Comparison of ENCODE assay signal across 20 cellular contexts in genomic region chr16:75514296-75514695, GRCh38. TPM values are rescaled to one million over a fixed set of nuclear protein-coding genes. Genes with fewer than 3 reads are reported as not detected.
A peak's percentile ranks its signal among the peaks of the same experiment; 100 is the strongest.
DNase-seq lines count a peak whose midpoint lies in the region; ATAC-seq, FAIRE-seq and TF ChIP-seq lines count a peak whose summit lies in the region.
"Had no signal": no experiment of that assay in that cellular context is flagged by ENCODE, and none has a peak within 500 bp of the region (broad histone marks: within the 10 kb centered on the region; RNA-seq: fewer than 3 reads in every experiment).

No MANE protein-coding gene starts in this region.

- H3K79me2 ChIP-seq in K562 (ENCODE audit: control insufficient read depth, insufficient read depth, low read length): no peaks in the 10 kb centered on the region

- no peak overlapping the region for H3K9ac ChIP-seq in K562 (ENCODE audit: insufficient read depth in 1 of 2, low read depth in 2 of 2, low read length in 2 of 2)
- H3K9ac ChIP-seq: BLaER1 had no signal

- no peak for ATAC-seq in K562
- ATAC-seq in upper lobe of right lung: no peak
- ATAC-seq in omental fat pad (ENCODE audit: low FRiP score): no peak
- no peak for ATAC-seq in HG03025 (IDR thresholded peaks at IDR 0.05; ENCODE audit: low FRiP score, unreplicated experiment)
- ATAC-seq: CD8-positive, alpha-beta T cell had no signal

- H3K27me3 Mint-ChIP-seq in neural crest cell (ENCODE audit: low read depth): no peaks in the 10 kb centered on the region

- H3K4me3 ChIP-seq in K562 (no peak overlapping the region), upper lobe of right lung (no peak overlapping the region)
- H3K4me3 ChIP-seq: BLaER1, HAP-1 had no signal

- no peak for TF ChIP-seq RAD21 in K562 (CRISPR knock-in tag; conservative IDR thresholded peaks at IDR 0.05 in 1 of 2, IDR thresholded peaks at IDR 0.05 in 1 of 2)

- intact Hi-C loops in K562 (cut with micrococcal nuclease): no loop called here
- intact Hi-C loops in upper lobe of right lung (cut with DNase I): no loop called here

- DNase-seq in K562 (ENCODE audit: extremely low read depth in 1 of 4, low spot score in 3 of 4) (no peak), neural crest cell (ENCODE audit: low read depth, low spot score) (no peak), upper lobe of right lung (peak; percentile 3), kidney glomerular epithelial cell (lab: John Stamatoyannopoulos, UW) (no peak), omental fat pad (ENCODE audit: low spot score) (no peak)
- DNase-seq: Caco-2; CD4-positive, CD25-positive, alpha-beta regulatory T cell; CD8-positive, alpha-beta T cell; DMS153; DND-41; GOT3; HFFc6 had no signal

- peaks cover 5% of the 10 kb centered on the region for H4K20me1 ChIP-seq in K562 (replicated peaks; ENCODE audit: control insufficient read depth, insufficient read depth, low read length)
- H4K20me1 ChIP-seq: BLaER1 had no signal

- H3K27ac Mint-ChIP-seq in neural crest cell (ENCODE audit: unreplicated experiment): no peak overlapping the region
- H3K27ac Mint-ChIP-seq: HFFc6 had no signal

- H3K27me3 ChIP-seq in K562 (ENCODE audit: control insufficient read depth in 2 of 2, insufficient read depth in 2 of 2, low read length in 2 of 2) (peaks cover 0 to 6% of the 10 kb centered on the region in 2 experiments; a peak in 2 of 5 replicates), upper lobe of right lung (no peaks in the 10 kb centered on the region)
- H3K27me3 ChIP-seq: BLaER1 had no signal

- H3K4me2 ChIP-seq in K562 (ENCODE audit: insufficient read depth, low read length): no peak overlapping the region
- H3K4me2 ChIP-seq: BLaER1 had no signal

- H3K27ac ChIP-seq in K562 (ENCODE audit: extremely low read depth, low read depth, low read length): no peak overlapping the region
- H3K27ac ChIP-seq in upper lobe of right lung: no peak overlapping the region
- H3K27ac ChIP-seq: BLaER1, C4-2B had no signal

- H3K36me3 Mint-ChIP-seq in neural crest cell (ENCODE audit: low read depth): no peaks in the 10 kb centered on the region
- H3K36me3 Mint-ChIP-seq: CD4-positive, CD25-positive, alpha-beta regulatory T cell had no signal

- in situ Hi-C loops in K562 (cut with MboI): no loop called here

- POLR2A ChIA-PET in K562 (lab: Yijun Ruan, JAX): interaction anchor here (1.0 kb wide), 1 partner anchor 49 kb away, joined by 4 read pairs; no protein-coding TSS in a partner anchor

- H3K4me1 Mint-ChIP-seq in neural crest cell: peaks cover 19% of the 10 kb centered on the region

- no peaks in the 10 kb centered on the region for H3K9me3 ChIP-seq in K562 (replicated peaks; ENCODE audit: control insufficient read depth, insufficient read depth, low read depth, low read length)
- H3K9me3 ChIP-seq in upper lobe of right lung: no peaks in the 10 kb centered on the region
- H3K9me3 ChIP-seq: Caco-2, HAP-1 had no signal

- no peak for TF ChIP-seq POLR2A in K562 (conservative IDR thresholded peaks at IDR 0.05)

- peak overlapping the region; percentile 86 for H3K4me3 Mint-ChIP-seq in neural crest cell
- H3K4me3 Mint-ChIP-seq: HFFc6 had no signal

- no peaks in the 10 kb centered on the region for H3K9me1 ChIP-seq in K562 (ENCODE audit: control insufficient read depth, insufficient read depth, low read length)

- CTCF ChIA-PET in K562 (lab: Yijun Ruan, JAX; ENCODE audit: low intra/inter-chr PET ratio): no interaction called here

- 57% methylated on average over 11 of the region's 11 CpGs for WGBS in K562 (ENCODE audit: insufficient coverage, low coverage, missing lambda C conversion rate)

- no peak for FAIRE-seq in K562 (lab: Jason Lieb, UNC)
- FAIRE-seq: G401.6, GM12892, H54 had no signal

- H3K4me1 ChIP-seq in K562 (replicated peaks in 1 of 2; ENCODE audit: control insufficient read depth in 2 of 2, insufficient read depth in 2 of 2, low read length in 2 of 2) (peaks cover 5 to 22% of the 10 kb centered on the region in 2 experiments; a peak in 3 of 5 replicates), upper lobe of right lung (no peaks in the 10 kb centered on the region)
- H3K4me1 ChIP-seq: Caco-2, HAP-1 had no signal

- no peaks in the 10 kb centered on the region for H3K9me3 Mint-ChIP-seq in neural crest cell
- H3K9me3 Mint-ChIP-seq: CD4-positive, CD25-positive, alpha-beta regulatory T cell; CD8-positive, alpha-beta T cell; HFFc6 had no signal

- no TSS peak for BruUV-seq in K562 (replicated peaks; lab: Mats Ljungman, UMichigan)

- no peak for TF ChIP-seq EP300 in K562 (IDR thresholded peaks at IDR 0.05; ENCODE audit: low read length)

- H2AFZ ChIP-seq in K562 (ENCODE audit: low read depth, low read length): no peak overlapping the region

- TF ChIP-seq CTCF in K562 (IDR thresholded peaks at IDR 0.05 in 2 of 3, conservative IDR thresholded peaks at IDR 0.05 in 1 of 3; ENCODE audit: insufficient read depth in 2 of 3, low read depth in 1 of 3, low read length in 3 of 3): no peak
- no peak for TF ChIP-seq CTCF in neural crest cell (conservative IDR thresholded peaks at IDR 0.05)
- TF ChIP-seq CTCF in upper lobe of right lung (IDR thresholded peaks at IDR 0.05): no peak
- TF ChIP-seq CTCF in omental fat pad (IDR thresholded peaks at IDR 0.05): no peak

- H3K36me3 ChIP-seq in K562 (ENCODE audit: control insufficient read depth, insufficient read depth, low read length): no peaks in the 10 kb centered on the region
- no peaks in the 10 kb centered on the region for H3K36me3 ChIP-seq in upper lobe of right lung
- H3K36me3 ChIP-seq: BLaER1, HAP-1 had no signal

RNA-seq across cellular contexts. Expression of gene CHST6, which starts 19.1 kb away (rescaled TPM):
- total RNA-seq in K562 (2011; cell fraction: chromatin; rRNA removed; ENCODE audit: low replicate concordance): 0.16 TPM in 1 of 2 replicates, not detected in the other
- total RNA-seq in K562 (2011; cell fraction: nucleolus; rRNA removed): under 0.01 TPM in 2 replicates
- total RNA-seq in K562 (2011; cell fraction: nucleoplasm; rRNA removed): 0.07 and 0.08 TPM in 2 replicates
- total RNA-seq in K562 (2014; rRNA removed) (0.05 TPM in 1 of 2 replicates, not detected in the other), K562 (2014; rRNA removed; fragmentation: Illumina TruSeq; extraction: Trizol) (not detected in 2 replicates), K562 (2015; rRNA removed; fragmentation: Illumina TruSeq; extraction: Trizol) (not detected in 2 replicates), K562 (2021) (0.02 and 0.09 TPM in 2 replicates), neural crest cell (22.4 and 23.1 TPM in 2 replicates), upper lobe of right lung (0.09 TPM), omental fat pad (under 1 TPM in 3 of 4 donors, not detected in 1; 0.06 to 0.36 (median 0.09) TPM)
- polyA plus RNA-seq in K562 (2011; rRNA removed) (0.01 TPM in 1 of 2 replicates, not detected in the other), K562 (2014; fragmentation: Illumina TruSeq; extraction: Trizol) (not detected in 2 replicates), K562 (2014; fragmentation: Nextera tagmentation; extraction: Ambion mirVana) (not detected), K562 (2014; rRNA removed) (not detected in 2 replicates)
- 0.04 TPM in 1 of 2 replicates, not detected in the other for polyA plus RNA-seq in K562 (2011; cell fraction: cytosol; rRNA removed)
- polyA plus RNA-seq in K562 (2011; cell fraction: nucleus; rRNA removed): not detected in 2 replicates
- not detected in 2 replicates for polyA plus RNA-seq in K562 (2012)
- 0.04 TPM in 1 of 2 replicates, not detected in the other for polyA minus RNA-seq in K562 (2011; rRNA and poly(A)+ RNA removed)
- polyA minus RNA-seq in K562 (2011; cell fraction: cytosol; rRNA and poly(A)+ RNA removed): not detected in 2 replicates
- 0.11 and 0.13 TPM in 2 replicates for polyA minus RNA-seq in K562 (2011; cell fraction: nucleus; rRNA and poly(A)+ RNA removed)
- total RNA-seq: A172; CD4-positive, CD25-positive, alpha-beta regulatory T cell; CD8-positive, alpha-beta T cell had no signal
- polyA plus RNA-seq: CD4-positive, CD25-positive, alpha-beta regulatory T cell had no signal

RNA-seq across cellular contexts. Expression of gene CHST5, which starts 21.6 kb away (rescaled TPM):
- total RNA-seq in K562 (2011; cell fraction: chromatin; rRNA removed; ENCODE audit: low replicate concordance): 0.48 and 0.88 TPM in 2 replicates
- 0.26 and 0.50 TPM in 2 replicates for total RNA-seq in K562 (2011; cell fraction: nucleolus; rRNA removed)
- 0.59 and 0.76 TPM in 2 replicates for total RNA-seq in K562 (2011; cell fraction: nucleoplasm; rRNA removed)
- total RNA-seq in K562 (2014; rRNA removed): not detected in 2 replicates
- total RNA-seq in K562 (2014; rRNA removed; fragmentation: Illumina TruSeq; extraction: Trizol): not detected in 2 replicates
- 0.07 TPM in 1 of 2 replicates, not detected in the other for total RNA-seq in K562 (2015; rRNA removed; fragmentation: Illumina TruSeq; extraction: Trizol)
- total RNA-seq in K562 (2021): 0.18 and 0.20 TPM in 2 replicates
- polyA plus RNA-seq in K562 (2011; rRNA removed): 0.06 and 0.09 TPM in 2 replicates
- 0.03 and 0.19 TPM in 2 replicates for polyA plus RNA-seq in K562 (2011; cell fraction: cytosol; rRNA removed)
- 0.34 and 0.58 TPM in 2 replicates for polyA plus RNA-seq in K562 (2011; cell fraction: nucleus; rRNA removed)
- polyA plus RNA-seq in K562 (2012): not detected in 2 replicates
- polyA plus RNA-seq in K562 (2014; fragmentation: Illumina TruSeq; extraction: Trizol): 0.40 TPM in 1 of 2 replicates, not detected in the other
- not detected for polyA plus RNA-seq in K562 (2014; fragmentation: Nextera tagmentation; extraction: Ambion mirVana)
- polyA plus RNA-seq in K562 (2014; rRNA removed): 0.05 and 0.21 TPM in 2 replicates
- polyA minus RNA-seq in K562 (2011; rRNA and poly(A)+ RNA removed): 0.07 and 0.09 TPM in 2 replicates
- polyA minus RNA-seq in K562 (2011; cell fraction: cytosol; rRNA and poly(A)+ RNA removed): not detected in 2 replicates
- polyA minus RNA-seq in K562 (2011; cell fraction: nucleus; rRNA and poly(A)+ RNA removed): 0.22 TPM in 1 of 2 replicates, not detected in the other
- total RNA-seq in neural crest cell: 1.3 and 1.5 TPM in 2 replicates
- not detected for total RNA-seq in upper lobe of right lung
- under 1 TPM in 1 of 4 donors, not detected in 3; 0.09 TPM for total RNA-seq in omental fat pad
- total RNA-seq: A172; CD4-positive, CD25-positive, alpha-beta regulatory T cell; CD8-positive, alpha-beta T cell; HFFc6 had no signal
- polyA plus RNA-seq: CD4-positive, CD25-positive, alpha-beta regulatory T cell had no signal

RNA-seq across cellular contexts. Expression of gene TMEM231, which starts 41.8 kb away (rescaled TPM):
- total RNA-seq in K562 (2011; cell fraction: chromatin; rRNA removed; ENCODE audit: low replicate concordance): 31.6 and 45.2 TPM in 2 replicates
- total RNA-seq in K562 (2011; cell fraction: nucleolus; rRNA removed): 32.4 and 38.0 TPM in 2 replicates
- total RNA-seq in K562 (2011; cell fraction: nucleoplasm; rRNA removed): 45.1 and 54.6 TPM in 2 replicates
- 9.0 and 13.0 TPM in 2 replicates for total RNA-seq in K562 (2014; rRNA removed)
- 7.6 and 9.1 TPM in 2 replicates for total RNA-seq in K562 (2014; rRNA removed; fragmentation: Illumina TruSeq; extraction: Trizol)
- 6.8 and 7.2 TPM in 2 replicates for total RNA-seq in K562 (2015; rRNA removed; fragmentation: Illumina TruSeq; extraction: Trizol)
- 12.6 and 13.9 TPM in 2 replicates for total RNA-seq in K562 (2021)
- polyA plus RNA-seq in K562 (2011; rRNA removed): 27.6 and 30.2 TPM in 2 replicates
- 70.9 and 80.2 TPM in 2 replicates for polyA plus RNA-seq in K562 (2011; cell fraction: cytosol; rRNA removed)
- polyA plus RNA-seq in K562 (2011; cell fraction: nucleus; rRNA removed): 37.7 and 43.4 TPM in 2 replicates
- 10.1 and 12.8 TPM in 2 replicates for polyA plus RNA-seq in K562 (2012)
- 15.6 and 17.0 TPM in 2 replicates for polyA plus RNA-seq in K562 (2014; fragmentation: Illumina TruSeq; extraction: Trizol)
- 1 to 10 TPM; 1.6 to 2.8 TPM for polyA plus RNA-seq in K562 (2014; fragmentation: Nextera tagmentation; extraction: Ambion mirVana)
- 10.9 and 13.0 TPM in 2 replicates for polyA plus RNA-seq in K562 (2014; rRNA removed)
- polyA minus RNA-seq in K562 (2011; rRNA and poly(A)+ RNA removed): 29.7 and 48.7 TPM in 2 replicates
- 18.2 and 21.3 TPM in 2 replicates for polyA minus RNA-seq in K562 (2011; cell fraction: cytosol; rRNA and poly(A)+ RNA removed)
- 16.7 and 17.2 TPM in 2 replicates for polyA minus RNA-seq in K562 (2011; cell fraction: nucleus; rRNA and poly(A)+ RNA removed)
- total RNA-seq in neural crest cell: 25.8 and 27.5 TPM in 2 replicates
- total RNA-seq in upper lobe of right lung: 4.5 TPM
- total RNA-seq in omental fat pad: 1 to 10 TPM; 3.9 to 9.2 (median 7.0) TPM

RNA-seq across cellular contexts. Expression of gene TMEM170A, which starts 49.8 kb away (rescaled TPM):
- total RNA-seq in K562 (2011; cell fraction: chromatin; rRNA removed; ENCODE audit: low replicate concordance): 30.7 and 44.8 TPM in 2 replicates
- total RNA-seq in K562 (2011; cell fraction: nucleolus; rRNA removed): 22.4 and 25.5 TPM in 2 replicates
- 32.1 and 44.1 TPM in 2 replicates for total RNA-seq in K562 (2011; cell fraction: nucleoplasm; rRNA removed)
- total RNA-seq in K562 (2014; rRNA removed) (11.3 and 15.0 TPM in 2 replicates), K562 (2014; rRNA removed; fragmentation: Illumina TruSeq; extraction: Trizol) (17.6 and 18.2 TPM in 2 replicates), K562 (2015; rRNA removed; fragmentation: Illumina TruSeq; extraction: Trizol) (18.4 and 19.0 TPM in 2 replicates), K562 (2021) (16.6 and 18.0 TPM in 2 replicates), neural crest cell (50.5 and 56.4 TPM in 2 replicates), upper lobe of right lung (25.4 TPM), omental fat pad (10 to 100 TPM; 22.4 to 38.3 (median 29.8) TPM)
- polyA plus RNA-seq in K562 (2011; rRNA removed) (28.3 and 30.2 TPM in 2 replicates), K562 (2014; fragmentation: Illumina TruSeq; extraction: Trizol) (9.2 and 11.2 TPM in 2 replicates), K562 (2014; fragmentation: Nextera tagmentation; extraction: Ambion mirVana) (1 to 10 TPM; 6.1 to 7.3 TPM), K562 (2014; rRNA removed) (10.0 and 10.2 TPM in 2 replicates)
- 11.9 and 20.5 TPM in 2 replicates for polyA plus RNA-seq in K562 (2011; cell fraction: cytosol; rRNA removed)
- 13.3 and 13.8 TPM in 2 replicates for polyA plus RNA-seq in K562 (2011; cell fraction: nucleus; rRNA removed)
- 9.2 and 10.2 TPM in 2 replicates for polyA plus RNA-seq in K562 (2012)
- polyA minus RNA-seq in K562 (2011; rRNA and poly(A)+ RNA removed): 27.1 and 27.2 TPM in 2 replicates
- 10.6 and 13.2 TPM in 2 replicates for polyA minus RNA-seq in K562 (2011; cell fraction: cytosol; rRNA and poly(A)+ RNA removed)
- polyA minus RNA-seq in K562 (2011; cell fraction: nucleus; rRNA and poly(A)+ RNA removed): 8.9 and 17.3 TPM in 2 replicates

RNA-seq across cellular contexts. Expression of gene GABARAPL2, which starts 51.9 kb away (rescaled TPM):
- 39.7 and 43.4 TPM in 2 replicates for total RNA-seq in K562 (2011; cell fraction: chromatin; rRNA removed; ENCODE audit: low replicate concordance)
- total RNA-seq in K562 (2011; cell fraction: nucleolus; rRNA removed): 27.6 and 28.0 TPM in 2 replicates
- 46.8 and 63.5 TPM in 2 replicates for total RNA-seq in K562 (2011; cell fraction: nucleoplasm; rRNA removed)
- total RNA-seq in K562 (2014; rRNA removed) (39.8 and 42.1 TPM in 2 replicates), K562 (2014; rRNA removed; fragmentation: Illumina TruSeq; extraction: Trizol) (65.5 and 81.6 TPM in 2 replicates), K562 (2015; rRNA removed; fragmentation: Illumina TruSeq; extraction: Trizol) (49.0 and 50.5 TPM in 2 replicates), K562 (2021) (89.2 and 91.8 TPM in 2 replicates), neural crest cell (83.0 and 87.0 TPM in 2 replicates), upper lobe of right lung (109 TPM), omental fat pad (100 to 1,000 TPM in 1 of 4 donors, 10 to 100 TPM in 3; 76.9 to 119 (median 89.2) TPM)
- polyA plus RNA-seq in K562 (2011; rRNA removed) (89.0 and 118 TPM in 2 replicates), K562 (2014; fragmentation: Illumina TruSeq; extraction: Trizol) (88.2 and 94.1 TPM in 2 replicates), K562 (2014; fragmentation: Nextera tagmentation; extraction: Ambion mirVana) (100 to 1,000 TPM; 252 to 288 TPM), K562 (2014; rRNA removed) (101 and 105 TPM in 2 replicates)
- 44.7 and 87.3 TPM in 2 replicates for polyA plus RNA-seq in K562 (2011; cell fraction: cytosol; rRNA removed)
- polyA plus RNA-seq in K562 (2011; cell fraction: nucleus; rRNA removed): 37.3 and 59.0 TPM in 2 replicates
- polyA plus RNA-seq in K562 (2012): 113 TPM in 2 replicates
- polyA minus RNA-seq in K562 (2011; rRNA and poly(A)+ RNA removed): 52.9 and 56.0 TPM in 2 replicates
- 27.2 and 28.1 TPM in 2 replicates for polyA minus RNA-seq in K562 (2011; cell fraction: cytosol; rRNA and poly(A)+ RNA removed)
- 14.4 and 26.2 TPM in 2 replicates for polyA minus RNA-seq in K562 (2011; cell fraction: nucleus; rRNA and poly(A)+ RNA removed)

Comparison
In these comparisons a context has a peak if more than half of its experiments do, and no peak if none do; other contexts are left out.
1. RNA of gene CHST6, which starts 19.1 kb away (total RNA-seq): 22.4 to 23.1 TPM in neural crest cell; 0.06 to 0.36 TPM in omental fat pad, 0.09 TPM in upper lobe of right lung (single experiment) and under 0.01 to 0.16 TPM in K562; every median in the first group is over 10 times any median in the second.